Comparison of ENCODE assay signal across 13 cellular contexts in the genomic region with DNA sequence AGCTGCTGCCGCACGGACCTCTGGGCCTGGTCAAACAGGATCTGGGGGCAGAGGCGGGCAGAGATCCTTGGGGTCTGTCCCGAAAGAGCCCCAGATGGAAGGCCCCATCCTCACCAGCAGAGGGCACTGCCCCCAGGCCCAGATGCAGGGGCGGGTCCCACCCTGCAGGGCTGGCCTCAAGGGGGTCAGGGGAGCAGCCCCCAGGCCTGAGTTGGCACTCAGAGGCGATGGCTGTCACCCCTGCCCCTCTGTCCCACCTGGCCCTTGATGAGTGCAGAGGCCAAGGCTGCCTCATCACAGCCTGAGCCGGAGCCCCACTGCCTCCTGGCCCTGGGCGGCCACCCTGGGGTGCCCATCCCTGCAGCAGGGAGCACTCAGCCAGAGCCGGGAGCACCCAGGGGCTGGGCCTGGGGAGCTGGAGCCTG. TPM values are rescaled to one million over a fixed set of nuclear protein-coding genes. Genes with fewer than 3 reads are reported as not detected.
A peak's percentile ranks its signal among the peaks of the same experiment; 100 is the strongest.
DNase-seq lines count a peak whose midpoint lies in the region; ATAC-seq, FAIRE-seq and TF ChIP-seq lines count a peak whose summit lies in the region.
"Had no signal": no experiment of that assay in that cellular context is flagged by ENCODE, and none has a peak within 500 bp of the region (broad histone marks: within the 10 kb centered on the region; RNA-seq: fewer than 3 reads in every experiment).

No MANE protein-coding gene starts in this region.

- no peaks in the 10 kb centered on the region for H4K20me1 ChIP-seq in endothelial cell of umbilical vein (replicated peaks; ENCODE audit: control insufficient read depth, extremely low read depth, insufficient read depth, low read length)

- H3K9me3 ChIP-seq in endothelial cell of umbilical vein (replicated peaks; ENCODE audit: control insufficient read depth, insufficient read depth, low read length) (no peaks in the 10 kb centered on the region), gastrocnemius medialis (no peaks in the 10 kb centered on the region)
- H3K9me3 ChIP-seq: HAP-1 had no signal

- TF ChIP-seq CTCF in endothelial cell of umbilical vein (IDR thresholded peaks at IDR 0.05; ENCODE audit: extremely low read depth in 1 of 2, insufficient read depth in 1 of 2, low read depth in 1 of 2, low read length in 2 of 2) (peak; percentile 50 to 66), gastrocnemius medialis (IDR thresholded peaks at IDR 0.05 in 4 of 5, conservative IDR thresholded peaks at IDR 0.05 in 1 of 5) (peak in 3 of 5 experiments; percentile 11 to 40 (median 20))

- no peaks in the 10 kb centered on the region for H3K9me3 Mint-ChIP-seq in activated CD4-positive, alpha-beta T cell treated with anti-CD3 and anti-CD28 coated beads, Interleukin-2, amount 10 ng/mL, durations not matched to agents 24 days and 14 days

- H3K9ac ChIP-seq in endothelial cell of umbilical vein (replicated peaks; ENCODE audit: extremely low read depth, insufficient read depth, low read length): no peak overlapping the region

- H3K79me2 ChIP-seq in endothelial cell of umbilical vein (ENCODE audit: control insufficient read depth, insufficient read depth, low read length): no peaks in the 10 kb centered on the region

- H3K4me2 ChIP-seq in endothelial cell of umbilical vein (ENCODE audit: insufficient read depth, low read length): no peak overlapping the region

- in situ Hi-C loops in gastrocnemius medialis (cut with MboI; ENCODE audit: low sequenced_read_pairs in 4 of 4): no loop called here

- POLR2A ChIA-PET in endothelial cell of umbilical vein (lab: Charles Lee): no interaction called here

- no peak overlapping the region for H3K27ac Mint-ChIP-seq in activated CD4-positive, alpha-beta T cell treated with anti-CD3 and anti-CD28 coated beads, Interleukin-2, amount 10 ng/mL, durations not matched to agents 24 days and 14 days

- H3K27me3 ChIP-seq in endothelial cell of umbilical vein (ENCODE audit: control insufficient read depth in 2 of 2, insufficient read depth in 2 of 2, low read length in 2 of 2): no peaks in the 10 kb centered on the region
- H3K27me3 ChIP-seq in gastrocnemius medialis: no peaks in the 10 kb centered on the region

- H2AFZ ChIP-seq in endothelial cell of umbilical vein (ENCODE audit: low read depth, low read length): no peak overlapping the region

- CTCF ChIA-PET in endothelial cell of umbilical vein (lab: Charles Lee): interaction anchor here (1.9 kb wide), 1 partner anchor 179 kb away, joined by 4 read pairs; no protein-coding TSS in a partner anchor

- peaks cover 16% of the 10 kb centered on the region for H3K4me1 Mint-ChIP-seq in activated CD4-positive, alpha-beta T cell treated with anti-CD3 and anti-CD28 coated beads, Interleukin-2, amount 10 ng/mL, durations not matched to agents 24 days and 14 days

- H3K4me1 ChIP-seq in endothelial cell of umbilical vein (ENCODE audit: control insufficient read depth, extremely low read depth, insufficient read depth, low read length) (peaks cover 6% of the 10 kb centered on the region), gastrocnemius medialis (peaks cover 27 to 33% of the 10 kb centered on the region in 2 donors)

- no peak for FAIRE-seq in endothelial cell of umbilical vein (lab: Jason Lieb, UNC)
- FAIRE-seq: frontal cortex had no signal

- peak; percentile 73 for DNase-seq in activated CD4-positive, alpha-beta T cell treated with anti-CD3 and anti-CD28 coated beads, Interleukin-2, amount 10 ng/mL, durations not matched to agents 24 days and 14 days
- no peak for DNase-seq in activated CD4-positive, alpha-beta T cell treated with anti-CD3 and anti-CD28 coated beads, Interleukin-2, amount 50 U/mL, for 1 hour
- DNase-seq in NAMALWA (ENCODE audit: low spot score): peak; percentile 68
- no peak for DNase-seq in endothelial cell of umbilical vein (ENCODE audit: low read depth, low spot score)
- DNase-seq in gastrocnemius medialis: no peak
- DNase-seq in AG20443 (ENCODE audit: low spot score): no peak
- no peak for DNase-seq in SIG-M5 treated with dmso at 0.1 percent for 504 hours (lab: John Stamatoyannopoulos, UW; ENCODE audit: unreplicated experiment)
- DNase-seq in HUDEP-2 (lab: John Stamatoyannopoulos, UW; ENCODE audit: unreplicated experiment in 76 of 76): no peak
- DNase-seq: activated CD4-positive, alpha-beta T cell treated with anti-CD3 and anti-CD28 coated beads, Interleukin-2, amount 50 U/mL, for 4 hours; amniotic stem cell; stimulated activated CD4-positive, alpha-beta T cell treated with anti-CD3 and anti-CD28 coated beads, Interleukin-4, amount 100 ng/mL, for 4 hours had no signal

- dilution Hi-C loops in endothelial cell of umbilical vein (cut with MboI; ENCODE audit: extremely low pct_ligation_motif_present, low sequenced_read_pairs): no loop called here

- H3K36me3 ChIP-seq in endothelial cell of umbilical vein (ENCODE audit: control insufficient read depth in 2 of 2, extremely low read depth in 1 of 2, insufficient read depth in 2 of 2, low read length in 2 of 2) (no peaks in the 10 kb centered on the region), gastrocnemius medialis (no peaks in the 10 kb centered on the region)
- H3K36me3 ChIP-seq: HAP-1 had no signal

- H3K4me3 Mint-ChIP-seq in activated CD4-positive, alpha-beta T cell treated with anti-CD3 and anti-CD28 coated beads, Interleukin-2, amount 10 ng/mL, durations not matched to agents 24 days and 14 days: no peak overlapping the region

- BruUV-seq in endothelial cell of umbilical vein (replicated peaks; lab: Mats Ljungman, UMichigan): no TSS peak

- no peaks in the 10 kb centered on the region for H3K27me3 Mint-ChIP-seq in activated CD4-positive, alpha-beta T cell treated with anti-CD3 and anti-CD28 coated beads, Interleukin-2, amount 10 ng/mL, durations not matched to agents 24 days and 14 days

- H3K36me3 Mint-ChIP-seq in activated CD4-positive, alpha-beta T cell treated with anti-CD3 and anti-CD28 coated beads, Interleukin-2, amount 10 ng/mL, durations not matched to agents 24 days and 14 days (ENCODE audit: low read depth): no peaks in the 10 kb centered on the region

- no peak for ATAC-seq in gastrocnemius medialis

- TF ChIP-seq POLR2A in endothelial cell of umbilical vein (IDR thresholded peaks at IDR 0.05; ENCODE audit: low read depth, low read length) (no peak), gastrocnemius medialis (IDR thresholded peaks at IDR 0.05) (no peak)

- no peaks in the 10 kb centered on the region for H3K9me1 ChIP-seq in endothelial cell of umbilical vein (replicated peaks; ENCODE audit: control insufficient read depth, extremely low read depth, insufficient read depth, low read length)

- H3K4me3 ChIP-seq in endothelial cell of umbilical vein (replicated peaks in 1 of 3; ENCODE audit: insufficient read depth in 1 of 3, low read depth in 1 of 3, low read length in 3 of 3) (no peak overlapping the region), gastrocnemius medialis (no peak overlapping the region)
- H3K4me3 ChIP-seq: HAP-1 had no signal

- intact Hi-C loops in activated CD4-positive, alpha-beta T cell treated with anti-CD3 and anti-CD28 coated beads, Interleukin-2, amount 10 ng/mL, durations not matched to agents 24 days and 14 days (cut with micrococcal nuclease): no loop called here
- intact Hi-C loops in endothelial cell of umbilical vein (cut with micrococcal nuclease) (no loop called here), gastrocnemius medialis (cut with DNase I; ENCODE audit: low total_unique reads) (no loop called here)

- no peak overlapping the region for H3K27ac ChIP-seq in endothelial cell of umbilical vein (ENCODE audit: insufficient read depth, low read depth, low read length)
- no peak overlapping the region for H3K27ac ChIP-seq in gastrocnemius medialis

RNA-seq across cellular contexts. Expression of gene ACAP3, which starts 5.7 kb away (rescaled TPM):
- 54.1 and 55.7 TPM in 2 replicates for total RNA-seq in activated CD4-positive, alpha-beta T cell treated with anti-CD3 and anti-CD28 coated beads, Interleukin-2, amount 10 ng/mL, durations not matched to agents 24 days and 14 days
- total RNA-seq in endothelial cell of umbilical vein: 39.0 and 43.0 TPM in 2 replicates
- 27.8 and 41.3 TPM in 2 replicates for polyA plus RNA-seq in endothelial cell of umbilical vein
- polyA plus RNA-seq in endothelial cell of umbilical vein (2011; cell fraction: cytosol; rRNA removed): 6.7 and 11.6 TPM in 2 replicates
- 306 and 358 TPM in 2 replicates for polyA plus RNA-seq in endothelial cell of umbilical vein (2011; cell fraction: nucleus; rRNA removed)
- polyA plus RNA-seq in endothelial cell of umbilical vein (2012): 25.5 and 29.9 TPM in 2 replicates
- 22.8 and 26.4 TPM in 2 replicates for polyA minus RNA-seq in endothelial cell of umbilical vein
- polyA minus RNA-seq in endothelial cell of umbilical vein (2011; cell fraction: cytosol; rRNA and poly(A)+ RNA removed): 29.8 TPM
- 33.4 and 58.9 TPM in 2 replicates for polyA minus RNA-seq in endothelial cell of umbilical vein (2011; cell fraction: nucleus; rRNA and poly(A)+ RNA removed)
- total RNA-seq in gastrocnemius medialis: 10 to 100 TPM; 18.4 to 31.9 (median 25.8) TPM

RNA-seq across cellular contexts. Expression of gene PUSL1, which starts 6.4 kb away (rescaled TPM):
- total RNA-seq in activated CD4-positive, alpha-beta T cell treated with anti-CD3 and anti-CD28 coated beads, Interleukin-2, amount 10 ng/mL, durations not matched to agents 24 days and 14 days: 33.4 and 35.2 TPM in 2 replicates
- total RNA-seq in endothelial cell of umbilical vein (16.6 and 18.8 TPM in 2 replicates), gastrocnemius medialis (10 to 100 TPM in 2 of 4 donors, 1 to 10 TPM in 2; 6.2 to 13.1 (median 9.5) TPM)
- polyA plus RNA-seq in endothelial cell of umbilical vein: 27.3 and 45.9 TPM in 2 replicates
- 13.4 and 21.1 TPM in 2 replicates for polyA plus RNA-seq in endothelial cell of umbilical vein (2011; cell fraction: cytosol; rRNA removed)
- 13.4 and 13.7 TPM in 2 replicates for polyA plus RNA-seq in endothelial cell of umbilical vein (2011; cell fraction: nucleus; rRNA removed)
- polyA plus RNA-seq in endothelial cell of umbilical vein (2012): 8.9 and 10.7 TPM in 2 replicates
- 5.5 and 8.0 TPM in 2 replicates for polyA minus RNA-seq in endothelial cell of umbilical vein
- 22.0 TPM for polyA minus RNA-seq in endothelial cell of umbilical vein (2011; cell fraction: cytosol; rRNA and poly(A)+ RNA removed)
- 3.8 and 7.8 TPM in 2 replicates for polyA minus RNA-seq in endothelial cell of umbilical vein (2011; cell fraction: nucleus; rRNA and poly(A)+ RNA removed)

RNA-seq across cellular contexts. Expression of gene SCNN1D, which starts 21.8 kb away (rescaled TPM):
- total RNA-seq in activated CD4-positive, alpha-beta T cell treated with anti-CD3 and anti-CD28 coated beads, Interleukin-2, amount 10 ng/mL, durations not matched to agents 24 days and 14 days: 3.1 and 3.2 TPM in 2 replicates
- total RNA-seq in endothelial cell of umbilical vein (3.0 and 3.3 TPM in 2 replicates), gastrocnemius medialis (under 1 TPM in 3 of 4 donors, not detected in 1; 0.19 to 0.91 (median 0.66) TPM)
- 2.3 and 4.0 TPM in 2 replicates for polyA plus RNA-seq in endothelial cell of umbilical vein
- polyA plus RNA-seq in endothelial cell of umbilical vein (2011; cell fraction: cytosol; rRNA removed): 0.32 and 0.68 TPM in 2 replicates
- polyA plus RNA-seq in endothelial cell of umbilical vein (2011; cell fraction: nucleus; rRNA removed): 13.9 and 15.0 TPM in 2 replicates
- 0.75 and 0.86 TPM in 2 replicates for polyA plus RNA-seq in endothelial cell of umbilical vein (2012)
- 0.08 and 2.0 TPM in 2 replicates for polyA minus RNA-seq in endothelial cell of umbilical vein
- polyA minus RNA-seq in endothelial cell of umbilical vein (2011; cell fraction: cytosol; rRNA and poly(A)+ RNA removed): not detected
- 0.63 and 2.4 TPM in 2 replicates for polyA minus RNA-seq in endothelial cell of umbilical vein (2011; cell fraction: nucleus; rRNA and poly(A)+ RNA removed)

RNA-seq across cellular contexts. Expression of gene INTS11, which starts 22.4 kb away (rescaled TPM):
- 145 TPM in 2 replicates for total RNA-seq in activated CD4-positive, alpha-beta T cell treated with anti-CD3 and anti-CD28 coated beads, Interleukin-2, amount 10 ng/mL, durations not matched to agents 24 days and 14 days
- total RNA-seq in endothelial cell of umbilical vein: 127 and 132 TPM in 2 replicates
- polyA plus RNA-seq in endothelial cell of umbilical vein: 222 and 239 TPM in 2 replicates
- 97.6 and 111 TPM in 2 replicates for polyA plus RNA-seq in endothelial cell of umbilical vein (2011; cell fraction: cytosol; rRNA removed)
- 382 and 418 TPM in 2 replicates for polyA plus RNA-seq in endothelial cell of umbilical vein (2011; cell fraction: nucleus; rRNA removed)
- 80.5 and 91.0 TPM in 2 replicates for polyA plus RNA-seq in endothelial cell of umbilical vein (2012)
- 100 and 129 TPM in 2 replicates for polyA minus RNA-seq in endothelial cell of umbilical vein
- polyA minus RNA-seq in endothelial cell of umbilical vein (2011; cell fraction: cytosol; rRNA and poly(A)+ RNA removed): 56.8 TPM
- polyA minus RNA-seq in endothelial cell of umbilical vein (2011; cell fraction: nucleus; rRNA and poly(A)+ RNA removed): 75.0 and 129 TPM in 2 replicates
- total RNA-seq in gastrocnemius medialis: 10 to 100 TPM; 74.0 to 94.4 (median 84.7) TPM

RNA-seq across cellular contexts. Expression of gene CPTP, which starts 22.6 kb away (rescaled TPM):
- 11.5 and 12.3 TPM in 2 replicates for total RNA-seq in activated CD4-positive, alpha-beta T cell treated with anti-CD3 and anti-CD28 coated beads, Interleukin-2, amount 10 ng/mL, durations not matched to agents 24 days and 14 days
- total RNA-seq in endothelial cell of umbilical vein (25.1 and 29.5 TPM in 2 replicates), gastrocnemius medialis (10 to 100 TPM; 22.7 to 64.9 (median 34.0) TPM)
- polyA plus RNA-seq in endothelial cell of umbilical vein: 20.9 and 29.6 TPM in 2 replicates
- 11.7 and 19.1 TPM in 2 replicates for polyA plus RNA-seq in endothelial cell of umbilical vein (2011; cell fraction: cytosol; rRNA removed)
- polyA plus RNA-seq in endothelial cell of umbilical vein (2011; cell fraction: nucleus; rRNA removed): 6.7 and 8.2 TPM in 2 replicates
- polyA plus RNA-seq in endothelial cell of umbilical vein (2012): 10.1 and 15.4 TPM in 2 replicates
- 6.5 and 10.8 TPM in 2 replicates for polyA minus RNA-seq in endothelial cell of umbilical vein
- polyA minus RNA-seq in endothelial cell of umbilical vein (2011; cell fraction: cytosol; rRNA and poly(A)+ RNA removed): 36.8 TPM
- polyA minus RNA-seq in endothelial cell of umbilical vein (2011; cell fraction: nucleus; rRNA and poly(A)+ RNA removed): 7.1 and 11.4 TPM in 2 replicates

Comparison
In these comparisons a context has a peak if more than half of its experiments do, and no peak if none do; other contexts are left out.
1. DNase-seq: peak in activated CD4-positive, alpha-beta T cell treated with anti-CD3 and anti-CD28 coated beads, Interleukin-2, amount 10 ng/mL, durations not matched to agents 24 days and 14 days (single experiment) and NAMALWA (single experiment); none in activated CD4-positive, alpha-beta T cell treated with anti-CD3 and anti-CD28 coated beads, Interleukin-2, amount 50 U/mL, for 1 hour (single experiment), endothelial cell of umbilical vein (single experiment), gastrocnemius medialis (0 of 2), AG20443 (single experiment), SIG-M5 treated with dmso at 0.1 percent for 504 hours (single experiment) and HUDEP-2 (0 of 76).